Comparison of ENCODE assay signal across 2 cellular contexts in the genomic region with DNA sequence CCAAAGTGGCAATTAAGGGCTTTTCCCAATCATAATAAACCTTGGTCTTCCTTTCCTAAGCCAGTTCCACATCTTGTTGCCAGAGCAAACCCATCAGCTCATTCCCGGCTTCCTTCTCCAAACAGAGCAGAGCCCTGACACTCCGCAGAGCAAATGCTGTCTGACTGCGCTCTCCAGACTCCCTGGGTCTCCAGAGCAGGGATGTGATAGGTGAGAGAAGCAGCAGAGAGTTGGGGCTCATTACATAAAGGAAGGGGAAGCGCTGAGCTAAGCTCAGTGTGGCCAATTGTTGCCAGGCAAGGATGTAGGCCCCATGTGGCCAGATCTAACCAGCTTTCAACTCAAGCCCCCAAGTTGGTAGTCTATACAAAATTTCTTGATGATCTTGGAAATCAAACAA.
TF ChIP-seq lines count a peak whose summit lies in the region.

No MANE protein-coding gene starts in this region.

TF ChIP-seq in HepG2, 621 proteins besides CTCF, POLR2A, EP300 and RAD21 (continues in another document):
- TF ChIP-seq ZNF431 (CRISPR knock-in tag; IDR thresholded peaks at IDR 0.05; ENCODE audit: borderline replicate concordance, low read depth) (no peak), ZNF530 (CRISPR knock-in tag; IDR thresholded peaks at IDR 0.05; ENCODE audit: low read depth) (no peak), ZNF605 (CRISPR knock-in tag; IDR thresholded peaks at IDR 0.05) (0 out of 2 replicates have a peak, but pooled peaks have one; percentile 24), BRCA1 (CRISPR knock-in tag; IDR thresholded peaks at IDR 0.05) (no peak), MIER3 (CRISPR knock-in tag; IDR thresholded peaks at IDR 0.05; ENCODE audit: borderline replicate concordance) (no peak), GZF1 (CRISPR knock-in tag; IDR thresholded peaks at IDR 0.05) (no peak), ZMYM4 (CRISPR knock-in tag; IDR thresholded peaks at IDR 0.05) (no peak), ZNF430 (CRISPR knock-in tag; IDR thresholded peaks at IDR 0.05) (peak; percentile 54; the same call in 1 of the 2 replicates), ARNT2 (CRISPR knock-in tag; IDR thresholded peaks at IDR 0.05; ENCODE audit: low read depth) (no peak), RBM39 (IDR thresholded peaks at IDR 0.05; ENCODE audit: low read depth, low read length, poor library complexity, severe bottlenecking) (no peak), DR1 (CRISPR knock-in tag; IDR thresholded peaks at IDR 0.05) (no peak), ETV6 (CRISPR knock-in tag; conservative IDR thresholded peaks at IDR 0.05) (no peak), KAT8 (CRISPR knock-in tag; IDR thresholded peaks at IDR 0.05) (no peak), MED1 (CRISPR knock-in tag; IDR thresholded peaks at IDR 0.05) (no peak), ZNF343 (CRISPR knock-in tag; IDR thresholded peaks at IDR 0.05) (no peak), FLYWCH1 (CRISPR knock-in tag; IDR thresholded peaks at IDR 0.05) (no peak), ZNF451 (CRISPR knock-in tag; IDR thresholded peaks at IDR 0.05) (no peak), RARG (CRISPR knock-in tag; IDR thresholded peaks at IDR 0.05; ENCODE audit: low read depth) (no peak), SOX6 (IDR thresholded peaks at IDR 0.05) (no peak), SOX6 (CRISPR knock-in tag; IDR thresholded peaks at IDR 0.05) (no peak), JDP2 (CRISPR knock-in tag; IDR thresholded peaks at IDR 0.05; ENCODE audit: borderline replicate concordance) (no peak)
- TF ChIP-seq, protein P1, sequence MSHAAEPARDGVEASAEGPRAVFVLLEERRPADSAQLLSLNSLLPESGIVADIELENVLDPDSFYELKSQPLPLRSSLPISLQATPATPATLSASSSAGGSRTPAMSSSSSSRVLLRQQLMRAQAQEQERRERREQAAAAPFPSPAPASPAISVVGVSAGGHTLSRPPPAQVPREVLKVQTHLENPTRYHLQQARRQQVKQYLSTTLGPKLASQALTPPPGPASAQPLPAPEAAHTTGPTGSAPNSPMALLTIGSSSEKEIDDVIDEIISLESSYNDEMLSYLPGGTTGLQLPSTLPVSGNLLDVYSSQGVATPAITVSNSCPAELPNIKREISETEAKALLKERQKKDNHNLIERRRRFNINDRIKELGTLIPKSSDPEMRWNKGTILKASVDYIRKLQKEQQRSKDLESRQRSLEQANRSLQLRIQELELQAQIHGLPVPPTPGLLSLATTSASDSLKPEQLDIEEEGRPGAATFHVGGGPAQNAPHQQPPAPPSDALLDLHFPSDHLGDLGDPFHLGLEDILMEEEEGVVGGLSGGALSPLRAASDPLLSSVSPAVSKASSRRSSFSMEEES (CRISPR knock-in tag; IDR thresholded peaks at IDR 0.05): no peak
- TF ChIP-seq, protein P2, sequence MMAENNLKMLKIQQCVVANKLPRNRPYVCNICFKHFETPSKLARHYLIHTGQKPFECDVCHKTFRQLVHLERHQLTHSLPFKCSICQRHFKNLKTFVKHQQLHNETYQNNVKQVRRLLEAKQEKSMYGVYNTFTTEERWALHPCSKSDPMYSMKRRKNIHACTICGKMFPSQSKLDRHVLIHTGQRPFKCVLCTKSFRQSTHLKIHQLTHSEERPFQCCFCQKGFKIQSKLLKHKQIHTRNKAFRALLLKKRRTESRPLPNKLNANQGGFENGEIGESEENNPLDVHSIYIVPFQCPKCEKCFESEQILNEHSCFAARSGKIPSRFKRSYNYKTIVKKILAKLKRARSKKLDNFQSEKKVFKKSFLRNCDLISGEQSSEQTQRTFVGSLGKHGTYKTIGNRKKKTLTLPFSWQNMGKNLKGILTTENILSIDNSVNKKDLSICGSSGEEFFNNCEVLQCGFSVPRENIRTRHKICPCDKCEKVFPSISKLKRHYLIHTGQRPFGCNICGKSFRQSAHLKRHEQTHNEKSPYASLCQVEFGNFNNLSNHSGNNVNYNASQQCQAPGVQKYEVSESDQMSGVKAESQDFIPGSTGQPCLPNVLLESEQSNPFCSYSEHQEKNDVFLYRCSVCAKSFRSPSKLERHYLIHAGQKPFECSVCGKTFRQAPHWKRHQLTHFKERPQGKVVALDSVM (CRISPR knock-in tag; IDR thresholded peaks at IDR 0.05): no peak
- TF ChIP-seq, protein P3, sequence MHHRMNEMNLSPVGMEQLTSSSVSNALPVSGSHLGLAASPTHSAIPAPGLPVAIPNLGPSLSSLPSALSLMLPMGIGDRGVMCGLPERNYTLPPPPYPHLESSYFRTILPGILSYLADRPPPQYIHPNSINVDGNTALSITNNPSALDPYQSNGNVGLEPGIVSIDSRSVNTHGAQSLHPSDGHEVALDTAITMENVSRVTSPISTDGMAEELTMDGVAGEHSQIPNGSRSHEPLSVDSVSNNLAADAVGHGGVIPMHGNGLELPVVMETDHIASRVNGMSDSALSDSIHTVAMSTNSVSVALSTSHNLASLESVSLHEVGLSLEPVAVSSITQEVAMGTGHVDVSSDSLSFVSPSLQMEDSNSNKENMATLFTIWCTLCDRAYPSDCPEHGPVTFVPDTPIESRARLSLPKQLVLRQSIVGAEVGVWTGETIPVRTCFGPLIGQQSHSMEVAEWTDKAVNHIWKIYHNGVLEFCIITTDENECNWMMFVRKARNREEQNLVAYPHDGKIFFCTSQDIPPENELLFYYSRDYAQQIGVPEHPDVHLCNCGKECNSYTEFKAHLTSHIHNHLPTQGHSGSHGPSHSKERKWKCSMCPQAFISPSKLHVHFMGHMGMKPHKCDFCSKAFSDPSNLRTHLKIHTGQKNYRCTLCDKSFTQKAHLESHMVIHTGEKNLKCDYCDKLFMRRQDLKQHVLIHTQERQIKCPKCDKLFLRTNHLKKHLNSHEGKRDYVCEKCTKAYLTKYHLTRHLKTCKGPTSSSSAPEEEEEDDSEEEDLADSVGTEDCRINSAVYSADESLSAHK (CRISPR knock-in tag; IDR thresholded peaks at IDR 0.05; ENCODE audit: borderline replicate concordance): no peak
- TF ChIP-seq, protein P4, sequence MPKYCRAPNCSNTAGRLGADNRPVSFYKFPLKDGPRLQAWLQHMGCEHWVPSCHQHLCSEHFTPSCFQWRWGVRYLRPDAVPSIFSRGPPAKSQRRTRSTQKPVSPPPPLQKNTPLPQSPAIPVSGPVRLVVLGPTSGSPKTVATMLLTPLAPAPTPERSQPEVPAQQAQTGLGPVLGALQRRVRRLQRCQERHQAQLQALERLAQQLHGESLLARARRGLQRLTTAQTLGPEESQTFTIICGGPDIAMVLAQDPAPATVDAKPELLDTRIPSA (CRISPR knock-in tag; IDR thresholded peaks at IDR 0.05; ENCODE audit: borderline replicate concordance): no peak
- TF ChIP-seq, protein P5, sequence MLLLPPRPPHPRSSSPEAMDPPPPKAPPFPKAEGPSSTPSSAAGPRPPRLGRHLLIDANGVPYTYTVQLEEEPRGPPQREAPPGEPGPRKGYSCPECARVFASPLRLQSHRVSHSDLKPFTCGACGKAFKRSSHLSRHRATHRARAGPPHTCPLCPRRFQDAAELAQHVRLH (CRISPR knock-in tag; IDR thresholded peaks at IDR 0.05; ENCODE audit: borderline replicate concordance, low read depth): no peak

TF ChIP-seq in H1, 55 proteins besides CTCF, POLR2A, EP300 and RAD21:
- TF ChIP-seq TBP (IDR thresholded peaks at IDR 0.05; ENCODE audit: low read depth, low read length) (no peak), EGR1 (IDR thresholded peaks at IDR 0.05; ENCODE audit: borderline replicate concordance, low read depth, low read length) (no peak), RBBP5 (IDR thresholded peaks at IDR 0.05; ENCODE audit: borderline replicate concordance, low read depth, low read length) (no peak), POU5F1 (IDR thresholded peaks at IDR 0.05; ENCODE audit: low read depth, low read length) (no peak), JUND (IDR thresholded peaks at IDR 0.05; ENCODE audit: low read length) (no peak), CBX5 (IDR thresholded peaks at IDR 0.05; ENCODE audit: low read depth, low read length) (no peak), CHD2 (IDR thresholded peaks at IDR 0.05; ENCODE audit: low read length) (no peak)
TF ChIP-seq in H1: peak in this region for 0.
